2 cellular contexts compared by ENCODE assay signal in genomic region chr19:16604615-16605014, GRCh38.
TF ChIP-seq lines count a peak whose summit lies in the region.

No MANE protein-coding gene starts in this region.

TF ChIP-seq in IMR-90, 13 proteins besides CTCF, POLR2A, EP300 and RAD21:
- no peak for TF ChIP-seq SMC3 (IDR thresholded peaks at IDR 0.05; ENCODE audit: low read depth, low read length)
- TF ChIP-seq CEBPB (IDR thresholded peaks at IDR 0.05; ENCODE audit: low read depth, low read length), result peak; percentile 67
- peak; percentile 27; the same call in 1 of the 2 replicates for TF ChIP-seq NFE2L2 (IDR thresholded peaks at IDR 0.05; ENCODE audit: low read depth, low read length)

TF ChIP-seq in H1, 55 proteins besides CTCF, POLR2A, EP300 and RAD21:
- TF ChIP-seq BACH1 (IDR thresholded peaks at IDR 0.05; ENCODE audit: low read length), result no peak
- no peak for TF ChIP-seq BCL11A (IDR thresholded peaks at IDR 0.05; ENCODE audit: low read depth in 2 of 2, low read length in 2 of 2)
- no peak for TF ChIP-seq ZNF274 (IDR thresholded peaks at IDR 0.05; ENCODE audit: borderline replicate concordance, extremely low read depth, low read length)
- no peak for TF ChIP-seq NRF1 (IDR thresholded peaks at IDR 0.05; ENCODE audit: low read depth, low read length)
